Comparison of ENCODE assay signal across 14 cellular contexts in genomic region chr1:9440763-9441194, GRCh38.
DNase-seq lines count a peak whose midpoint lies in the region; FAIRE-seq and TF ChIP-seq lines count a peak whose summit lies in the region.
"Had no signal": no experiment of that assay in that cellular context is flagged by ENCODE, and none has a peak within 500 bp of the region (broad histone marks: within the 10 kb centered on the region; RNA-seq: fewer than 3 reads in every experiment).

No MANE protein-coding gene starts in this region.

- H3K4ac ChIP-seq in trophoblast cell (ENCODE audit: low read depth, low read length), result peak overlapping the region; percentile 5

- H4K20me1 ChIP-seq in Karpas-422 (ENCODE audit: insufficient read depth, low read depth, low read length) (no peaks in the 10 kb centered on the region), OCI-LY7 (ENCODE audit: insufficient read depth, low read length) (no peaks in the 10 kb centered on the region)

- H2AK5ac ChIP-seq in trophoblast cell (ENCODE audit: low read length), result peak overlapping the region; percentile 81

- H3K4me3 ChIP-seq in coronary artery, result no peak overlapping the region
- no peak overlapping the region for H3K4me3 ChIP-seq in kidney (ENCODE audit: low read length in 2 of 2)
- no peak overlapping the region for H3K4me3 ChIP-seq in trophoblast cell (ENCODE audit: low read depth, low read length)
- H3K4me3 ChIP-seq in uterus, result no peak overlapping the region
- no peak overlapping the region for H3K4me3 ChIP-seq in Karpas-422 (ENCODE audit: low read length)
- no peak overlapping the region for H3K4me3 ChIP-seq in OCI-LY7 (ENCODE audit: low read depth, low read length, poor library complexity, severe bottlenecking)
- H3K4me3 ChIP-seq: Peyer's patch, spleen had no signal

- H3K4me2 ChIP-seq in trophoblast cell (ENCODE audit: low read length) (no peak overlapping the region), Karpas-422 (ENCODE audit: low read depth, low read length, poor library complexity, severe bottlenecking) (no peak overlapping the region), OCI-LY7 (ENCODE audit: low read length) (no peak overlapping the region)

- no peak for DNase-seq in coronary artery (ENCODE audit: low spot score)
- DNase-seq in kidney, result no peak
- DNase-seq in trophoblast cell, result no peak
- no peak for DNase-seq in uterus
- no peak for DNase-seq in Karpas-422
- DNase-seq in OCI-LY7 (ENCODE audit: low spot score), result no peak
- no peak for DNase-seq in NCI-H1436 treated with DMSO at 0.1 percent for 48 hours (lab: John Stamatoyannopoulos, UW)
- DNase-seq: activated CD8-positive, alpha-beta memory T cell treated with anti-CD3 and anti-CD28 coated beads for 24 hours; activated effector memory CD4-positive, alpha-beta T cell treated with anti-CD3 and anti-CD28 coated beads, Interleukin-2, amount 50 U/mL, for 16 hours; glutamatergic neuron; NCI-H187 treated with DMSO at 0.1 percent for 48 hours; NCI-H526 treated with DMSO at 0.1 percent for 48 hours had no signal

- CTCF ChIA-PET in OCI-LY7 (lab: Charles Lee; ENCODE audit: unreplicated experiment), result no interaction called here

- peak overlapping the region; percentile 50 for H3K14ac ChIP-seq in trophoblast cell (ENCODE audit: low read length)

- peak overlapping the region; percentile 100 for H2BK12ac ChIP-seq in trophoblast cell (ENCODE audit: low read length)

- H3K36me3 ChIP-seq in kidney (ENCODE audit: control insufficient read depth in 1 of 2, insufficient read depth in 2 of 2, low read length in 2 of 2) (no peaks in the 10 kb centered on the region), trophoblast cell (ENCODE audit: control insufficient read depth in 1 of 2, insufficient read depth in 2 of 2, low read length in 2 of 2) (no peaks in the 10 kb centered on the region), uterus (no peaks in the 10 kb centered on the region), Karpas-422 (ENCODE audit: insufficient read depth, low read length) (no peaks in the 10 kb centered on the region), OCI-LY7 (ENCODE audit: insufficient read depth, low read length) (no peaks in the 10 kb centered on the region)
- H3K36me3 ChIP-seq: Peyer's patch, spleen had no signal

- H2BK5ac ChIP-seq in trophoblast cell (ENCODE audit: low read depth, low read length, poor library complexity), result peak overlapping the region; percentile 54

- POLR2A ChIA-PET in OCI-LY7 (lab: Charles Lee), result interaction anchor here (0.6 kb wide), 1 partner anchor 34 kb away, joined by 6 read pairs; no protein-coding TSS in a partner anchor

- H3K4me1 ChIP-seq in kidney (ENCODE audit: control insufficient read depth in 1 of 2, insufficient read depth in 1 of 2, low read depth in 1 of 2, low read length in 2 of 2) (peaks cover 17 to 18% of the 10 kb centered on the region in 2 donors), trophoblast cell (ENCODE audit: control insufficient read depth in 1 of 2, insufficient read depth in 2 of 2, low read length in 2 of 2) (peaks cover 44 to 52% of the 10 kb centered on the region in 2 experiments), uterus (peaks cover 9 to 13% of the 10 kb centered on the region in 2 donors), Karpas-422 (ENCODE audit: low read length) (no peaks in the 10 kb centered on the region), OCI-LY7 (ENCODE audit: insufficient read depth, low read length, poor library complexity, severe bottlenecking) (peaks cover 8% of the 10 kb centered on the region)

- H3K9ac ChIP-seq in kidney (ENCODE audit: low read length in 2 of 2) (no peak overlapping the region), trophoblast cell (ENCODE audit: low read length) (no peak overlapping the region), Karpas-422 (ENCODE audit: low read length) (no peak overlapping the region)

- peak overlapping the region; percentile 96 for H2BK120ac ChIP-seq in trophoblast cell (ENCODE audit: insufficient read depth, low read length, poor library complexity)

- H3K79me2 ChIP-seq in trophoblast cell (ENCODE audit: control insufficient read depth, insufficient read depth, low read length, poor library complexity) (peaks cover 9% of the 10 kb centered on the region), Karpas-422 (ENCODE audit: low read length) (no peaks in the 10 kb centered on the region), OCI-LY7 (ENCODE audit: insufficient read depth, low read depth, low read length) (no peaks in the 10 kb centered on the region)

- H3K79me1 ChIP-seq in trophoblast cell (ENCODE audit: low read length), result peaks cover 56% of the 10 kb centered on the region

- H4K12ac ChIP-seq in trophoblast cell (ENCODE audit: low read depth, low read length), result no peak overlapping the region

- WGBS in trophoblast cell (ENCODE audit: extremely low coverage, insufficient coverage, insufficient read length), result no CpG with 5 or more reads among the region's 3 CpGs

- H3K18ac ChIP-seq in trophoblast cell (ENCODE audit: low read length), result peak overlapping the region; percentile 83

- intact Hi-C loops in kidney (cut with DNase I), result no loop called here
- intact Hi-C loops in uterus (cut with DNase I; ENCODE audit: low total_unique reads), result no loop called here
- intact Hi-C loops in OCI-LY7 (cut with micrococcal nuclease; ENCODE audit: unreplicated experiment), result no loop called here

- peak overlapping the region; percentile 5 for H4K8ac ChIP-seq in trophoblast cell (ENCODE audit: low read depth, low read length)

- peak overlapping the region; percentile 98 for H4K91ac ChIP-seq in trophoblast cell (ENCODE audit: low read depth, low read length)

- TF ChIP-seq POLR2A in uterus (IDR thresholded peaks at IDR 0.05), result no peak

- H2AFZ ChIP-seq in trophoblast cell (ENCODE audit: insufficient read depth, low read length, poor library complexity) (no peak overlapping the region), Karpas-422 (ENCODE audit: low read length) (no peak overlapping the region), OCI-LY7 (ENCODE audit: low read length) (no peak overlapping the region)

- peak overlapping the region; percentile 58 to 80 for H3K27ac ChIP-seq in coronary artery
- H3K27ac ChIP-seq in kidney (ENCODE audit: low read depth in 2 of 2, low read length in 2 of 2), result peak overlapping the region; percentile 8 to 75
- peak overlapping the region; percentile 83 for H3K27ac ChIP-seq in trophoblast cell (ENCODE audit: low read depth, low read length)
- peak overlapping the region; percentile 43 to 63 for H3K27ac ChIP-seq in uterus
- H3K27ac ChIP-seq in Karpas-422 (ENCODE audit: low read length), result no peak overlapping the region
- H3K27ac ChIP-seq in OCI-LY7 (ENCODE audit: low read depth, low read length, poor library complexity, severe bottlenecking), result no peak overlapping the region

- FAIRE-seq in kidney (lab: Jason Lieb, UNC), result no peak

- no peaks in the 10 kb centered on the region for H3K9me3 ChIP-seq in kidney (ENCODE audit: control insufficient read depth in 1 of 2, low read length in 2 of 2)
- no peaks in the 10 kb centered on the region for H3K9me3 ChIP-seq in trophoblast cell (ENCODE audit: insufficient read depth, low read depth, low read length)
- no peaks in the 10 kb centered on the region for H3K9me3 ChIP-seq in uterus
- H3K9me3 ChIP-seq in Karpas-422 (ENCODE audit: low read length), result no peaks in the 10 kb centered on the region
- H3K9me3 ChIP-seq in OCI-LY7 (ENCODE audit: low read length), result no peaks in the 10 kb centered on the region
- H3K9me3 ChIP-seq: Peyer's patch, spleen had no signal

- no peak overlapping the region for H3K23ac ChIP-seq in trophoblast cell (ENCODE audit: low read length)

- no TSS peak for BruUV-seq in OCI-LY7 (replicated peaks; lab: Mats Ljungman, UMichigan)

- no peaks in the 10 kb centered on the region for H3K27me3 ChIP-seq in trophoblast cell (ENCODE audit: insufficient read depth, low read length)
- H3K27me3 ChIP-seq in uterus, result no peaks in the 10 kb centered on the region
- no peaks in the 10 kb centered on the region for H3K27me3 ChIP-seq in Karpas-422 (ENCODE audit: low read length)
- H3K27me3 ChIP-seq: Peyer's patch, spleen had no signal

- H3K9me2 ChIP-seq in Karpas-422 (replicated peaks; ENCODE audit: insufficient read depth, low read length) (no peaks in the 10 kb centered on the region), OCI-LY7 (ENCODE audit: insufficient read depth, low read length) (no peaks in the 10 kb centered on the region)

- TF ChIP-seq CTCF in coronary artery (IDR thresholded peaks at IDR 0.05) (no peak), kidney (IDR thresholded peaks at IDR 0.05; ENCODE audit: borderline replicate concordance, extremely low read depth, insufficient read depth) (no peak), uterus (IDR thresholded peaks at IDR 0.05) (no peak), OCI-LY7 (conservative IDR thresholded peaks at IDR 0.05; ENCODE audit: low read length) (no peak)

Comparison
In these comparisons a context has a peak if more than half of its experiments do, and no peak if none do; other contexts are left out.
1. H3K27ac ChIP-seq: peak in coronary artery (2 of 2), kidney (2 of 2), trophoblast cell (single experiment) and uterus (2 of 2); none in Karpas-422 (single experiment) and OCI-LY7 (single experiment).